23 cellular contexts compared by ENCODE assay signal in genomic region chr11:71215372-71215965, GRCh38. TPM values are rescaled to one million over a fixed set of nuclear protein-coding genes. Genes with fewer than 3 reads are reported as not detected.
DNase-seq lines count a peak whose midpoint lies in the region; ATAC-seq and TF ChIP-seq lines count a peak whose summit lies in the region.
"Had no signal": no experiment of that assay in that cellular context is flagged by ENCODE, and none has a peak within 500 bp of the region (broad histone marks: within the 10 kb centered on the region; RNA-seq: fewer than 3 reads in every experiment).

No MANE protein-coding gene starts in this region.

- H3K9me1 ChIP-seq in IMR-90 (ENCODE audit: insufficient read depth, low read length) = 0 out of 2 replicates have a peak, but pooled peaks cover 2% of the 10 kb centered on the region

- no peaks in the 10 kb centered on the region for H3K79me2 ChIP-seq in SK-N-SH (ENCODE audit: insufficient read depth)

- H3K9me3 ChIP-seq in IMR-90 (ENCODE audit: control insufficient read depth, insufficient read depth, low read length) (no peaks in the 10 kb centered on the region), upper lobe of right lung (no peaks in the 10 kb centered on the region), SK-N-SH (no peaks in the 10 kb centered on the region)

- no peak overlapping the region for H4K91ac ChIP-seq in IMR-90 (ENCODE audit: insufficient read depth, low read depth, low read length)

- peaks cover 47% of the 10 kb centered on the region for H3K27me3 Mint-ChIP-seq in chondrocyte (ENCODE audit: low read depth)

- no peak overlapping the region for H2BK15ac ChIP-seq in IMR-90 (ENCODE audit: low read depth, low read length)

- H4K20me1 ChIP-seq in IMR-90 (ENCODE audit: insufficient read depth, low read length) (peaks cover 12% of the 10 kb centered on the region; the same call in 1 of the 2 replicates), SK-N-SH (ENCODE audit: insufficient read depth) (no peaks in the 10 kb centered on the region)

- H2AFZ ChIP-seq in IMR-90 (replicated peaks; ENCODE audit: low read length, poor library complexity) = peak overlapping the region; percentile 9
- H2AFZ ChIP-seq in SK-N-SH (ENCODE audit: low read depth) = no peak overlapping the region

- no peak for TF ChIP-seq POLR2A in IMR-90 (IDR thresholded peaks at IDR 0.05; ENCODE audit: low read depth, low read length)

- H3K27ac ChIP-seq in IMR-90 (ENCODE audit: insufficient read depth, low read length) (no peak overlapping the region), upper lobe of right lung (no peak overlapping the region), SK-N-SH (ENCODE audit: low read depth in 2 of 2, low read length in 1 of 2) (no peak overlapping the region)
- H3K27ac ChIP-seq: HL-60 had no signal

- no peak overlapping the region for H3K56ac ChIP-seq in IMR-90 (ENCODE audit: extremely low read depth, insufficient read depth, low read length)

- no TSS peak for BruUV-seq in IMR-90 (replicated peaks; lab: Mats Ljungman, UMichigan)

- no peaks in the 10 kb centered on the region for H3K27me3 ChIP-seq in IMR-90 (ENCODE audit: control insufficient read depth, insufficient read depth, low read length)
- no peaks in the 10 kb centered on the region for H3K27me3 ChIP-seq in upper lobe of right lung
- no peaks in the 10 kb centered on the region for H3K27me3 ChIP-seq in SK-N-SH (ENCODE audit: insufficient read depth)

- H2BK20ac ChIP-seq in IMR-90 (ENCODE audit: low read depth, low read length) = no peak overlapping the region

- no peaks in the 10 kb centered on the region for H3F3A ChIP-seq in SK-N-SH (replicated peaks; ENCODE audit: insufficient read depth)

- H3K23ac ChIP-seq in IMR-90 (ENCODE audit: low read depth, low read length) = no peak overlapping the region

- H3K4me2 ChIP-seq in IMR-90 (ENCODE audit: low read depth, low read length) (no peak overlapping the region), SK-N-SH (no peak overlapping the region)

- no peaks in the 10 kb centered on the region for H3K79me1 ChIP-seq in IMR-90 (ENCODE audit: low read depth in 1 of 2, low read length in 2 of 2)

- TF ChIP-seq CTCF in IMR-90 (conservative IDR thresholded peaks at IDR 0.05; ENCODE audit: low read depth, low read length) (no peak), chondrocyte (IDR thresholded peaks at IDR 0.05) (no peak), upper lobe of right lung (IDR thresholded peaks at IDR 0.05) (no peak), SK-N-SH (IDR thresholded peaks at IDR 0.05) (no peak)

- no peak overlapping the region for H2BK5ac ChIP-seq in IMR-90 (ENCODE audit: low read depth, low read length, poor library complexity, severe bottlenecking)

- 90% methylated on average over 2 of the region's 12 CpGs; no CpG with 5 or more reads in 1 of the 2 experiments for WGBS in IMR-90 (ENCODE audit: extremely low coverage in 2 of 2, insufficient read length in 1 of 2), 2 experiments
- 39% methylated on average over 6 of the region's 12 CpGs for WGBS in SK-N-SH (ENCODE audit: low lambda C conversion rate)

- no peak overlapping the region for H2AK5ac ChIP-seq in IMR-90 (ENCODE audit: low read depth, low read length)

- no peak overlapping the region for H3K9ac ChIP-seq in IMR-90 (ENCODE audit: low read depth, low read length)
- H3K9ac ChIP-seq in SK-N-SH = no peak overlapping the region

- H3K18ac ChIP-seq in IMR-90 (ENCODE audit: low read depth, low read length) = no peak overlapping the region

- no peak overlapping the region for H3K4ac ChIP-seq in IMR-90 (ENCODE audit: low read depth, low read length)

- CTCF ChIA-PET in IMR-90 (lab: Yijun Ruan, JAX) = no interaction called here
- CTCF ChIA-PET in SK-N-SH (lab: Yijun Ruan, JAX) = interaction anchor here (1.2 kb wide), 1 partner anchor 36 kb away, joined by 3 read pairs; no protein-coding TSS in a partner anchor

- H3K27ac Mint-ChIP-seq in chondrocyte (ENCODE audit: unreplicated experiment) = no peak overlapping the region
- H3K27ac Mint-ChIP-seq: CD4-positive, alpha-beta memory T cell had no signal

- no peaks in the 10 kb centered on the region for H3K4me1 Mint-ChIP-seq in chondrocyte (ENCODE audit: low read depth)
- H3K4me1 Mint-ChIP-seq: CD4-positive, alpha-beta memory T cell had no signal

- H4K5ac ChIP-seq in IMR-90 (ENCODE audit: low read depth, low read length) = no peak overlapping the region

- H3K4me1 ChIP-seq in IMR-90 (ENCODE audit: control insufficient read depth, insufficient read depth, low read length) (no peaks in the 10 kb centered on the region), upper lobe of right lung (no peaks in the 10 kb centered on the region), SK-N-SH (ENCODE audit: control insufficient read depth in 1 of 2, insufficient read depth in 2 of 2, low read depth in 1 of 2, low read length in 1 of 2) (no peaks in the 10 kb centered on the region)

- in situ Hi-C loops in IMR-90 (cut with MboI; ENCODE audit: low sequenced_read_pairs) = no loop called here

- peaks cover 2% of the 10 kb centered on the region for H3K9me3 Mint-ChIP-seq in chondrocyte (ENCODE audit: low read depth)
- H3K9me3 Mint-ChIP-seq: CD4-positive, alpha-beta memory T cell had no signal

- TF ChIP-seq RAD21 in IMR-90 (IDR thresholded peaks at IDR 0.05; ENCODE audit: low read length) (no peak), SK-N-SH (IDR thresholded peaks at IDR 0.05; ENCODE audit: low read length) (no peak)

- H3K9me2 ChIP-seq in SK-N-SH = no peaks in the 10 kb centered on the region

- peak overlapping the region; percentile 47 for H2AK9ac ChIP-seq in IMR-90 (replicated peaks; ENCODE audit: low read depth, low read length, poor library complexity)

- intact Hi-C loops in IMR-90 (cut with micrococcal nuclease) (no loop called here), posterior vena cava (cut with DNase I) (no loop called here), upper lobe of right lung (cut with DNase I) (no loop called here), head of caudate nucleus (cut with DNase I) (no loop called here)

- DNase-seq in IMR-90 (no peak), chondrocyte (ENCODE audit: low spot score) (peak; percentile 67), posterior vena cava (ENCODE audit: low spot score) (peak; percentile 58), upper lobe of right lung (peak; percentile 36), SK-N-SH (no peak), head of caudate nucleus (no peak)
- no peak for DNase-seq in NK-92 treated with Interleukin-12 subunit alpha and Interleukin-12 subunit beta, amount 100 ng/mL, for 24 hours (lab: John Stamatoyannopoulos, UW)
- DNase-seq: C1 segment of cervical spinal cord; CD4-positive, alpha-beta memory T cell; COR-L47; DMS53; NCI-H1092; NCI-H1436; NCI-H187; NCI-H2081 treated with DMSO at 0.1 percent for 48 hours; NCI-H2171 treated with DMSO at 0.1 percent for 48 hours; NCI-H524; NCI-H748 treated with DMSO at 0.1 percent for 48 hours; PC-3; SHP77 had no signal

- no peak for TF ChIP-seq EP300 in SK-N-SH (IDR thresholded peaks at IDR 0.05; ENCODE audit: borderline replicate concordance in 1 of 2, low read depth in 1 of 2, low read length in 1 of 2)

- H2BK120ac ChIP-seq in IMR-90 (ENCODE audit: low read depth, low read length) = no peak overlapping the region

- POLR2A ChIA-PET in IMR-90 (lab: Charles Lee; ENCODE audit: unreplicated experiment) (no interaction called here), SK-N-SH (lab: Yijun Ruan, JAX) (no interaction called here)

- H3K36me3 ChIP-seq in IMR-90 (ENCODE audit: control insufficient read depth, insufficient read depth, low read length) = no peaks in the 10 kb centered on the region; the same call in 1 of the 2 replicates
- H3K36me3 ChIP-seq in upper lobe of right lung = no peaks in the 10 kb centered on the region
- H3K36me3 ChIP-seq in SK-N-SH (replicated peaks in 1 of 2; ENCODE audit: control insufficient read depth in 1 of 2, insufficient read depth in 2 of 2, low read length in 1 of 2) = no peaks in the 10 kb centered on the region

- no peak overlapping the region for H4K8ac ChIP-seq in IMR-90 (ENCODE audit: low read depth in 2 of 2, low read length in 2 of 2)

- H3K14ac ChIP-seq in IMR-90 (replicated peaks; ENCODE audit: low read depth, low read length) = no peak overlapping the region

- no peaks in the 10 kb centered on the region for H3K36me3 Mint-ChIP-seq in chondrocyte (ENCODE audit: low read depth)
- H3K36me3 Mint-ChIP-seq: CD4-positive, alpha-beta memory T cell had no signal

- no peak for ATAC-seq in IMR-90 (ENCODE audit: low read depth)
- no peak for ATAC-seq in upper lobe of right lung
- ATAC-seq: GM12878, PC-3 had no signal

- H3K4me3 ChIP-seq in IMR-90 (ENCODE audit: insufficient read depth, low read depth, low read length) = no peak overlapping the region
- H3K4me3 ChIP-seq in upper lobe of right lung = no peak overlapping the region
- H3K4me3 ChIP-seq in SK-N-SH (ENCODE audit: low read depth in 2 of 2, low read length in 1 of 2) = no peak overlapping the region
- H3K4me3 ChIP-seq: GM12878 had no signal

- H3K4me3 Mint-ChIP-seq in chondrocyte (ENCODE audit: unreplicated experiment) = no peak overlapping the region
- H3K4me3 Mint-ChIP-seq: CD4-positive, alpha-beta memory T cell had no signal

- dilution Hi-C loops in IMR-90 (cut with HindIII; ENCODE audit: low sequenced_read_pairs, unreplicated experiment) = no loop called here

TF ChIP-seq in IMR-90, 13 proteins besides CTCF, POLR2A, EP300 and RAD21:
- TF ChIP-seq MAZ (IDR thresholded peaks at IDR 0.05; ENCODE audit: borderline replicate concordance, low read depth, low read length) = no peak

TF ChIP-seq in SK-N-SH, 30 proteins besides CTCF, POLR2A, EP300 and RAD21 (continues in another document):
- TF ChIP-seq PBX3 (IDR thresholded peaks at IDR 0.05) = no peak
- no peak for TF ChIP-seq CHD2 (IDR thresholded peaks at IDR 0.05; ENCODE audit: low read length, partially characterized antibody)
- TF ChIP-seq GATA2 (CRISPR knock-in tag; IDR thresholded peaks at IDR 0.05) = no peak
- TF ChIP-seq RCOR1 (IDR thresholded peaks at IDR 0.05; ENCODE audit: low read length) = no peak

RNA-seq across cellular contexts. Expression of gene SHANK2, which starts 36.9 kb away (rescaled TPM):
- total RNA-seq in IMR-90 (2012; rRNA removed) (0.83 and 1.6 TPM in 2 replicates), chondrocyte (0.53 to 1.6 TPM (median 0.97 TPM) in 3 replicates), posterior vena cava (under 1 TPM; 0.51 to 0.67 TPM), upper lobe of right lung (62.5 TPM)
- polyA plus RNA-seq in IMR-90 (2012; rRNA removed) (2.2 and 2.8 TPM in 2 replicates), SK-N-SH (2012; rRNA removed) (under 0.01 and 0.03 TPM in 2 replicates)
- 0.53 and 1.1 TPM in 2 replicates for polyA plus RNA-seq in IMR-90 (2012; cell fraction: cytosol; rRNA removed)
- polyA plus RNA-seq in IMR-90 (2012; cell fraction: nucleus; rRNA removed; ENCODE audit: low replicate concordance) = 7.0 and 7.7 TPM in 2 replicates
- 0.01 and 0.03 TPM in 2 replicates for polyA plus RNA-seq in SK-N-SH (2012; cell fraction: cytosol; rRNA removed)
- polyA plus RNA-seq in SK-N-SH (2012; cell fraction: nucleus; rRNA removed) = 0.11 TPM in 2 replicates
- total RNA-seq: CD4-positive, alpha-beta memory T cell; H4 had no signal
- polyA plus RNA-seq: CD4-positive, alpha-beta memory T cell had no signal

Comparison
In these comparisons a context has a peak if more than half of its experiments do, and no peak if none do; other contexts are left out.
1. DNase-seq: peak in chondrocyte (single experiment), posterior vena cava (single experiment) and upper lobe of right lung (single experiment); none in IMR-90 (single experiment), SK-N-SH (single experiment), NK-92 treated with Interleukin-12 subunit alpha and Interleukin-12 subunit beta, amount 100 ng/mL, for 24 hours (single experiment) and head of caudate nucleus (0 of 42).
2. RNA of gene SHANK2, which starts 36.9 kb away (total RNA-seq): 62.5 TPM in upper lobe of right lung (single experiment); 0.83 to 1.6 TPM in IMR-90, 0.53 to 1.6 TPM in chondrocyte and 0.51 to 0.67 TPM in posterior vena cava; every median in the first group is over 10 times any median in the second.